2 cellular contexts compared by ENCODE assay signal in the genomic region with DNA sequence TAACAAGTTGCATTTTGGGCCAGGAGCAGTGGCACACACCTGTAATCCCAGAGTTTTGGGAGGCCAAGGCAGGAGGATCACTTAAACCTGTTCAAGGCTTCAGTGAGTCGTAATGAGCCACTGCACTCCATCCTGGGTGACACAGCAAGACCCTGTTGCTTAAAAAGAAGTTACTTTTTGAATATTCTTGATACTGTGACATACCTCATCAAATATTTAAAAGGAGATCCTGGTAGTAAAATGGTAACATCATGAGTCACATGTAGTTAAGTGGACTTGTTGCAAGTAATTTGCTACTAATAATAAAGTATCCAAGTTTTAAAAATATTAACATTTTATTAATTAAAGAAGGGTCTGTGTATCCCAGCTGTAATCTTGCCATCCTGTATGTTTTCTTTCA.
TF ChIP-seq lines count a peak whose summit lies in the region.

No MANE protein-coding gene starts in this region.

TF ChIP-seq in SK-N-SH, 30 proteins besides CTCF, POLR2A, EP300 and RAD21 (continued from another document):
- no peak for TF ChIP-seq JUND (IDR thresholded peaks at IDR 0.05)
- TF ChIP-seq, protein P1, sequence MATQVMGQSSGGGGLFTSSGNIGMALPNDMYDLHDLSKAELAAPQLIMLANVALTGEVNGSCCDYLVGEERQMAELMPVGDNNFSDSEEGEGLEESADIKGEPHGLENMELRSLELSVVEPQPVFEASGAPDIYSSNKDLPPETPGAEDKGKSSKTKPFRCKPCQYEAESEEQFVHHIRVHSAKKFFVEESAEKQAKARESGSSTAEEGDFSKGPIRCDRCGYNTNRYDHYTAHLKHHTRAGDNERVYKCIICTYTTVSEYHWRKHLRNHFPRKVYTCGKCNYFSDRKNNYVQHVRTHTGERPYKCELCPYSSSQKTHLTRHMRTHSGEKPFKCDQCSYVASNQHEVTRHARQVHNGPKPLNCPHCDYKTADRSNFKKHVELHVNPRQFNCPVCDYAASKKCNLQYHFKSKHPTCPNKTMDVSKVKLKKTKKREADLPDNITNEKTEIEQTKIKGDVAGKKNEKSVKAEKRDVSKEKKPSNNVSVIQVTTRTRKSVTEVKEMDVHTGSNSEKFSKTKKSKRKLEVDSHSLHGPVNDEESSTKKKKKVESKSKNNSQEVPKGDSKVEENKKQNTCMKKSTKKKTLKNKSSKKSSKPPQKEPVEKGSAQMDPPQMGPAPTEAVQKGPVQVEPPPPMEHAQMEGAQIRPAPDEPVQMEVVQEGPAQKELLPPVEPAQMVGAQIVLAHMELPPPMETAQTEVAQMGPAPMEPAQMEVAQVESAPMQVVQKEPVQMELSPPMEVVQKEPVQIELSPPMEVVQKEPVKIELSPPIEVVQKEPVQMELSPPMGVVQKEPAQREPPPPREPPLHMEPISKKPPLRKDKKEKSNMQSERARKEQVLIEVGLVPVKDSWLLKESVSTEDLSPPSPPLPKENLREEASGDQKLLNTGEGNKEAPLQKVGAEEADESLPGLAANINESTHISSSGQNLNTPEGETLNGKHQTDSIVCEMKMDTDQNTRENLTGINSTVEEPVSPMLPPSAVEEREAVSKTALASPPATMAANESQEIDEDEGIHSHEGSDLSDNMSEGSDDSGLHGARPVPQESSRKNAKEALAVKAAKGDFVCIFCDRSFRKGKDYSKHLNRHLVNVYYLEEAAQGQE (IDR thresholded peaks at IDR 0.05; ENCODE audit: low read depth, low read length) = no peak
- TF ChIP-seq, protein P2, sequence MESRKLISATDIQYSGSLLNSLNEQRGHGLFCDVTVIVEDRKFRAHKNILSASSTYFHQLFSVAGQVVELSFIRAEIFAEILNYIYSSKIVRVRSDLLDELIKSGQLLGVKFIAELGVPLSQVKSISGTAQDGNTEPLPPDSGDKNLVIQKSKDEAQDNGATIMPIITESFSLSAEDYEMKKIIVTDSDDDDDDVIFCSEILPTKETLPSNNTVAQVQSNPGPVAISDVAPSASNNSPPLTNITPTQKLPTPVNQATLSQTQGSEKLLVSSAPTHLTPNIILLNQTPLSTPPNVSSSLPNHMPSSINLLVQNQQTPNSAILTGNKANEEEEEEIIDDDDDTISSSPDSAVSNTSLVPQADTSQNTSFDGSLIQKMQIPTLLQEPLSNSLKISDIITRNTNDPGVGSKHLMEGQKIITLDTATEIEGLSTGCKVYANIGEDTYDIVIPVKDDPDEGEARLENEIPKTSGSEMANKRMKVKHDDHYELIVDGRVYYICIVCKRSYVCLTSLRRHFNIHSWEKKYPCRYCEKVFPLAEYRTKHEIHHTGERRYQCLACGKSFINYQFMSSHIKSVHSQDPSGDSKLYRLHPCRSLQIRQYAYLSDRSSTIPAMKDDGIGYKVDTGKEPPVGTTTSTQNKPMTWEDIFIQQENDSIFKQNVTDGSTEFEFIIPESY (IDR thresholded peaks at IDR 0.05; ENCODE audit: borderline replicate concordance, low read depth) = no peak

TF ChIP-seq in SK-N-SH treated with all-trans-retinoic acid at 6 μM for 48 hours, 23 proteins besides CTCF, POLR2A, EP300 and RAD21 (continued from another document):
- TF ChIP-seq, protein P3, sequence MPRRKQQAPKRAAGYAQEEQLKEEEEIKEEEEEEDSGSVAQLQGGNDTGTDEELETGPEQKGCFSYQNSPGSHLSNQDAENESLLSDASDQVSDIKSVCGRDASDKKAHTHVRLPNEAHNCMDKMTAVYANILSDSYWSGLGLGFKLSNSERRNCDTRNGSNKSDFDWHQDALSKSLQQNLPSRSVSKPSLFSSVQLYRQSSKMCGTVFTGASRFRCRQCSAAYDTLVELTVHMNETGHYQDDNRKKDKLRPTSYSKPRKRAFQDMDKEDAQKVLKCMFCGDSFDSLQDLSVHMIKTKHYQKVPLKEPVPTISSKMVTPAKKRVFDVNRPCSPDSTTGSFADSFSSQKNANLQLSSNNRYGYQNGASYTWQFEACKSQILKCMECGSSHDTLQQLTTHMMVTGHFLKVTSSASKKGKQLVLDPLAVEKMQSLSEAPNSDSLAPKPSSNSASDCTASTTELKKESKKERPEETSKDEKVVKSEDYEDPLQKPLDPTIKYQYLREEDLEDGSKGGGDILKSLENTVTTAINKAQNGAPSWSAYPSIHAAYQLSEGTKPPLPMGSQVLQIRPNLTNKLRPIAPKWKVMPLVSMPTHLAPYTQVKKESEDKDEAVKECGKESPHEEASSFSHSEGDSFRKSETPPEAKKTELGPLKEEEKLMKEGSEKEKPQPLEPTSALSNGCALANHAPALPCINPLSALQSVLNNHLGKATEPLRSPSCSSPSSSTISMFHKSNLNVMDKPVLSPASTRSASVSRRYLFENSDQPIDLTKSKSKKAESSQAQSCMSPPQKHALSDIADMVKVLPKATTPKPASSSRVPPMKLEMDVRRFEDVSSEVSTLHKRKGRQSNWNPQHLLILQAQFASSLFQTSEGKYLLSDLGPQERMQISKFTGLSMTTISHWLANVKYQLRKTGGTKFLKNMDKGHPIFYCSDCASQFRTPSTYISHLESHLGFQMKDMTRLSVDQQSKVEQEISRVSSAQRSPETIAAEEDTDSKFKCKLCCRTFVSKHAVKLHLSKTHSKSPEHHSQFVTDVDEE (CRISPR knock-in tag; IDR thresholded peaks at IDR 0.05) = no peak
- TF ChIP-seq ESRRG (CRISPR knock-in tag; IDR thresholded peaks at IDR 0.05) (no peak), ZNF8 (CRISPR knock-in tag; IDR thresholded peaks at IDR 0.05) (no peak), CSDC2 (CRISPR knock-in tag; IDR thresholded peaks at IDR 0.05) (no peak), ISL1 (CRISPR knock-in tag; IDR thresholded peaks at IDR 0.05) (no peak), RARB (CRISPR knock-in tag; IDR thresholded peaks at IDR 0.05) (no peak), TOX (CRISPR knock-in tag; IDR thresholded peaks at IDR 0.05; ENCODE audit: borderline replicate concordance) (no peak)
- TF ChIP-seq, protein P4, sequence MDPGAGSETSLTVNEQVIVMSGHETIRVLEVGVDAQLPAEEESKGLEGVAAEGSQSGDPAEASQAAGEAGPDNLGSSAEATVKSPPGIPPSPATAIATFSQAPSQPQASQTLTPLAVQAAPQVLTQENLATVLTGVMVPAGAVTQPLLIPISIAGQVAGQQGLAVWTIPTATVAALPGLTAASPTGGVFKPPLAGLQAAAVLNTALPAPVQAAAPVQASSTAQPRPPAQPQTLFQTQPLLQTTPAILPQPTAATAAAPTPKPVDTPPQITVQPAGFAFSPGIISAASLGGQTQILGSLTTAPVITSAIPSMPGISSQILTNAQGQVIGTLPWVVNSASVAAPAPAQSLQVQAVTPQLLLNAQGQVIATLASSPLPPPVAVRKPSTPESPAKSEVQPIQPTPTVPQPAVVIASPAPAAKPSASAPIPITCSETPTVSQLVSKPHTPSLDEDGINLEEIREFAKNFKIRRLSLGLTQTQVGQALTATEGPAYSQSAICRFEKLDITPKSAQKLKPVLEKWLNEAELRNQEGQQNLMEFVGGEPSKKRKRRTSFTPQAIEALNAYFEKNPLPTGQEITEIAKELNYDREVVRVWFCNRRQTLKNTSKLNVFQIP (CRISPR knock-in tag; IDR thresholded peaks at IDR 0.05; ENCODE audit: borderline replicate concordance, low read depth) = no peak
- TF ChIP-seq, protein P5, sequence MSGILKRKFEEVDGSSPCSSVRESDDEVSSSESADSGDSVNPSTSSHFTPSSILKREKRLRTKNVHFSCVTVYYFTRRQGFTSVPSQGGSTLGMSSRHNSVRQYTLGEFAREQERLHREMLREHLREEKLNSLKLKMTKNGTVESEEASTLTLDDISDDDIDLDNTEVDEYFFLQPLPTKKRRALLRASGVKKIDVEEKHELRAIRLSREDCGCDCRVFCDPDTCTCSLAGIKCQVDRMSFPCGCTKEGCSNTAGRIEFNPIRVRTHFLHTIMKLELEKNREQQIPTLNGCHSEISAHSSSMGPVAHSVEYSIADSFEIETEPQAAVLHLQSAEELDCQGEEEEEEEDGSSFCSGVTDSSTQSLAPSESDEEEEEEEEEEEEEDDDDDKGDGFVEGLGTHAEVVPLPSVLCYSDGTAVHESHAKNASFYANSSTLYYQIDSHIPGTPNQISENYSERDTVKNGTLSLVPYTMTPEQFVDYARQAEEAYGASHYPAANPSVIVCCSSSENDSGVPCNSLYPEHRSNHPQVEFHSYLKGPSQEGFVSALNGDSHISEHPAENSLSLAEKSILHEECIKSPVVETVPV (CRISPR knock-in tag; IDR thresholded peaks at IDR 0.05) = no peak
